In genomic region chr1:42340093-42340492, GRCh38 we compare ENCODE assay signal across 8 cellular contexts. TPM values are rescaled to one million over a fixed set of nuclear protein-coding genes. Genes with fewer than 3 reads are reported as not detected.
A peak's percentile ranks its signal among the peaks of the same experiment; 100 is the strongest.
DNase-seq lines count a peak whose midpoint lies in the region; ATAC-seq, FAIRE-seq and TF ChIP-seq lines count a peak whose summit lies in the region.
"Had no signal": no experiment of that assay in that cellular context is flagged by ENCODE, and none has a peak within 500 bp of the region (broad histone marks: within the 10 kb centered on the region; RNA-seq: fewer than 3 reads in every experiment).

No MANE protein-coding gene starts in this region.

- H2AK5ac ChIP-seq in H1 (ENCODE audit: low read depth, low read length): no peak overlapping the region

- H3K27me3 ChIP-seq in H1 (replicated peaks in 1 of 4; ENCODE audit: control insufficient read depth in 3 of 4, extremely low read depth in 1 of 4, insufficient read depth in 3 of 4, low read length in 3 of 4) (no peaks in the 10 kb centered on the region), upper lobe of right lung (no peaks in the 10 kb centered on the region)

- H3K4me3 ChIP-seq in LNCaP clone FGC (ENCODE audit: low read depth, low read length): no peak overlapping the region
- H3K4me3 ChIP-seq in H1 (ENCODE audit: extremely low read depth in 1 of 4, insufficient read depth in 2 of 4, low read depth in 3 of 4, low read length in 4 of 4): no peak overlapping the region; a peak in 1 of 8 replicates
- H3K4me3 ChIP-seq in upper lobe of right lung: no peak overlapping the region

- no peak overlapping the region for H3K23ac ChIP-seq in H1 (ENCODE audit: insufficient read length)

- no peak overlapping the region for H4K8ac ChIP-seq in H1 (ENCODE audit: extremely low read depth, insufficient read depth, low read length)

- ATAC-seq in upper lobe of right lung: peak; percentile 56
- no peak for ATAC-seq in GM21723 (IDR thresholded peaks at IDR 0.05; ENCODE audit: unreplicated experiment)
- ATAC-seq: activated T-helper 17 cell treated with anti-CD3 and anti-CD28 coated beads, Interleukin-2, amount 50 U/mL, for 72 hours had no signal

- peak; percentile 100 for DNase-seq in LNCaP clone FGC (ENCODE audit: low read depth)
- DNase-seq in NCI-H510A (lab: John Stamatoyannopoulos, UW): peak; percentile 98
- no peak for DNase-seq in H1 (ENCODE audit: low read depth in 1 of 2, low spot score in 2 of 2)
- no peak for DNase-seq in upper lobe of right lung
- DNase-seq in effector CD4-positive, alpha-beta T cell: no peak
- no peak for DNase-seq in activated CD8-positive, alpha-beta memory T cell treated with anti-CD3 and anti-CD28 coated beads, Interleukin-2, amount 50 U/mL, for 4 hours

- no peaks in the 10 kb centered on the region for H4K20me1 ChIP-seq in H1 (replicated peaks in 1 of 2; ENCODE audit: control insufficient read depth in 1 of 2, insufficient read depth in 2 of 2, low read length in 2 of 2)

- H3K4me2 ChIP-seq in H1 (ENCODE audit: insufficient read depth in 1 of 2, low read depth in 2 of 2, low read length in 2 of 2): peak overlapping the region; percentile 9 to 21; a peak in 2 of 4 replicates

- TF ChIP-seq EP300 in H1 (IDR thresholded peaks at IDR 0.05; ENCODE audit: borderline replicate concordance in 1 of 2, low read depth in 2 of 2, low read length in 2 of 2): no peak

- H3K36me3 ChIP-seq in H1 (ENCODE audit: control insufficient read depth in 2 of 4, insufficient read depth in 4 of 4, low read length in 3 of 4) (no peaks in the 10 kb centered on the region), upper lobe of right lung (no peaks in the 10 kb centered on the region)

- H2BK120ac ChIP-seq in H1 (replicated peaks; ENCODE audit: low read depth, low read length): no peak overlapping the region

- H3K18ac ChIP-seq in H1 (ENCODE audit: extremely low read depth, low read length): no peak overlapping the region

- no peak overlapping the region for H3K9ac ChIP-seq in H1 (replicated peaks in 1 of 4; ENCODE audit: extremely low read depth in 1 of 4, low read depth in 3 of 4, low read length in 3 of 4)

- H3K4ac ChIP-seq in H1 (replicated peaks; ENCODE audit: insufficient read length, low read depth, low read length): no peak overlapping the region

- H3K27ac ChIP-seq in H1 (ENCODE audit: low read depth, low read length) (no peak overlapping the region), upper lobe of right lung (no peak overlapping the region)

- WGBS in H1 (ENCODE audit: extremely low coverage in 1 of 2, insufficient coverage in 1 of 2, insufficient read length in 1 of 2, insufficient replicate concordance in 2 of 2, low coverage in 1 of 2, low lambda C conversion rate in 2 of 2, missing lambda C conversion rate in 1 of 2), 2 experiments: 77% methylated on average over 2 of the region's 2 CpGs; no CpG with 5 or more reads in 1 of the 2 experiments

- FAIRE-seq in H1 (lab: Jason Lieb, UNC): no peak

- H3K9me3 ChIP-seq in H1 (ENCODE audit: insufficient read depth in 2 of 2, low read depth in 1 of 2, low read length in 1 of 2): no peaks in the 10 kb centered on the region
- H3K9me3 ChIP-seq in upper lobe of right lung: no peaks in the 10 kb centered on the region

- H3K23me2 ChIP-seq in H1 (ENCODE audit: low read depth, low read length): peaks cover 3% of the 10 kb centered on the region; the same call in 1 of the 2 replicates

- intact Hi-C loops in upper lobe of right lung (cut with DNase I): no loop called here

- H2AFZ ChIP-seq in H1 (ENCODE audit: low read length): no peak overlapping the region

- no peak for TF ChIP-seq POLR2A in H1 (IDR thresholded peaks at IDR 0.05; ENCODE audit: control extremely low read depth in 1 of 2, low read depth in 2 of 2, low read length in 2 of 2)

- CTCF ChIA-PET in H1 (lab: Charles Lee; ENCODE audit: partially characterized antibody): interaction anchor here (0.5 to 1.8 kb wide), 5 partner anchors 9 to 1185 kb away, joined by 3 to 5 read pairs (median 3); no protein-coding TSS in a partner anchor

- POLR2A ChIA-PET in H1 (lab: Charles Lee; ENCODE audit: partially characterized antibody): interaction anchor here (0.9 kb wide), 1 partner anchor 20 kb away, joined by 3 read pairs; no protein-coding TSS in a partner anchor

- TF ChIP-seq RAD21 in H1 (IDR thresholded peaks at IDR 0.05 in 1 of 2, conservative IDR thresholded peaks at IDR 0.05 in 1 of 2; ENCODE audit: low read depth in 2 of 2, low read length in 2 of 2): no peak

- no peaks in the 10 kb centered on the region for H3K79me2 ChIP-seq in H1 (ENCODE audit: control insufficient read depth in 1 of 2, insufficient read depth in 2 of 2, low read length in 2 of 2)

- H2BK5ac ChIP-seq in H1 (ENCODE audit: low read depth, low read length): no peak overlapping the region

- no peak overlapping the region for H3K14ac ChIP-seq in H1 (ENCODE audit: insufficient read length)

- no peak overlapping the region for H2BK12ac ChIP-seq in H1 (ENCODE audit: low read depth, low read length)

- H3K56ac ChIP-seq in H1 (replicated peaks; ENCODE audit: insufficient read length, low read depth, low read length): no peak overlapping the region

- H4K5ac ChIP-seq in H1 (ENCODE audit: insufficient read length, low read depth, low read length): no peak overlapping the region

- TF ChIP-seq CTCF in LNCaP clone FGC (IDR thresholded peaks at IDR 0.05; ENCODE audit: control insufficient read depth, extremely low read depth, insufficient read depth) (no peak), H1 (IDR thresholded peaks at IDR 0.05; ENCODE audit: control extremely low read depth in 1 of 3, insufficient read depth in 1 of 3, low read depth in 1 of 3, low read length in 3 of 3) (no peak), upper lobe of right lung (IDR thresholded peaks at IDR 0.05) (no peak)

- no peak overlapping the region for H2BK20ac ChIP-seq in H1 (ENCODE audit: low read length)

- H3K79me1 ChIP-seq in H1 (ENCODE audit: low read depth, low read length): no peaks in the 10 kb centered on the region

- peaks cover 2 to 10% (median 6%) of the 10 kb centered on the region in 4 experiments; a peak in 5 of 7 replicates for H3K4me1 ChIP-seq in H1 (replicated peaks in 1 of 4; ENCODE audit: control insufficient read depth in 3 of 4, insufficient read depth in 4 of 4, low read length in 3 of 4)
- H3K4me1 ChIP-seq in upper lobe of right lung: peaks cover 11% of the 10 kb centered on the region

- no peak overlapping the region for H4K91ac ChIP-seq in H1 (replicated peaks; ENCODE audit: insufficient read length, low read length)

- H2BK15ac ChIP-seq in H1 (ENCODE audit: low read length): no peak overlapping the region

TF ChIP-seq in H1, 55 proteins besides CTCF, POLR2A, EP300 and RAD21:
- TF ChIP-seq CBX8 (IDR thresholded peaks at IDR 0.05; ENCODE audit: borderline replicate concordance, low read depth, low read length) (no peak), HDAC6 (IDR thresholded peaks at IDR 0.05; ENCODE audit: low read depth, low read length) (no peak), RXRA (IDR thresholded peaks at IDR 0.05; ENCODE audit: insufficient read depth, low read depth, low read length) (no peak), JUN (IDR thresholded peaks at IDR 0.05; ENCODE audit: low read depth, low read length) (no peak), SIRT6 (IDR thresholded peaks at IDR 0.05; ENCODE audit: low read length) (no peak), RBBP5 (IDR thresholded peaks at IDR 0.05; ENCODE audit: borderline replicate concordance, low read depth, low read length) (no peak), SIN3A (conservative IDR thresholded peaks at IDR 0.05 in 1 of 2, IDR thresholded peaks at IDR 0.05 in 1 of 2; ENCODE audit: low read depth in 1 of 2, low read length in 2 of 2) (no peak), YY1 (IDR thresholded peaks at IDR 0.05; ENCODE audit: low read depth, low read length) (no peak), RFX5 (IDR thresholded peaks at IDR 0.05; ENCODE audit: borderline replicate concordance, low read depth, low read length) (no peak), EZH2 (IDR thresholded peaks at IDR 0.05; ENCODE audit: low read depth, low read length, severe bottlenecking) (no peak), POLR2AphosphoS5 (IDR thresholded peaks at IDR 0.05; ENCODE audit: low read depth, low read length) (no peak)
- TF ChIP-seq, protein P1, sequence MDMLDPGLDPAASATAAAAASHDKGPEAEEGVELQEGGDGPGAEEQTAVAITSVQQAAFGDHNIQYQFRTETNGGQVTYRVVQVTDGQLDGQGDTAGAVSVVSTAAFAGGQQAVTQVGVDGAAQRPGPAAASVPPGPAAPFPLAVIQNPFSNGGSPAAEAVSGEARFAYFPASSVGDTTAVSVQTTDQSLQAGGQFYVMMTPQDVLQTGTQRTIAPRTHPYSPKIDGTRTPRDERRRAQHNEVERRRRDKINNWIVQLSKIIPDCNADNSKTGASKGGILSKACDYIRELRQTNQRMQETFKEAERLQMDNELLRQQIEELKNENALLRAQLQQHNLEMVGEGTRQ (IDR thresholded peaks at IDR 0.05; ENCODE audit: low read length): no peak

RNA-seq across cellular contexts. Expression of gene FOXJ3, which starts 5.1 kb away (rescaled TPM):
- total RNA-seq in H1 (2021; fragmentation: NEBNext Ultra II Directional; extraction: Animal tissue kit (Norgen Biotek cat#: 25700)): 43.8 and 48.6 TPM in 2 replicates
- 38.8 and 51.9 TPM in 2 replicates for polyA plus RNA-seq in H1 (2011; rRNA removed)
- 29.2 TPM for polyA plus RNA-seq in H1 (2011; cell fraction: cytosol; rRNA removed)
- polyA plus RNA-seq in H1 (2011; cell fraction: nucleus; rRNA removed): 53.1 TPM
- 16.5 to 22.0 TPM (median 20.4 TPM) in 4 replicates for polyA plus RNA-seq in H1 (2012, experiment 1 of 2)
- 3.3 TPM for polyA plus RNA-seq in H1 (2012, experiment 2 of 2)
- 28.2 TPM for polyA plus RNA-seq in H1 (2013, experiment 1 of 2)
- 27.9 TPM for polyA plus RNA-seq in H1 (2013, experiment 2 of 2)
- polyA minus RNA-seq in H1 (2011; rRNA and poly(A)+ RNA removed): 81.6 and 120 TPM in 2 replicates
- 25.5 TPM for polyA minus RNA-seq in H1 (2011; cell fraction: cytosol; rRNA and poly(A)+ RNA removed)
- 71.6 TPM for polyA minus RNA-seq in H1 (2011; cell fraction: nucleus; rRNA and poly(A)+ RNA removed)
- 47.0 TPM for total RNA-seq in upper lobe of right lung

RNA-seq across cellular contexts. Expression of gene RIMKLA, which starts 40.5 kb away (rescaled TPM):
- 5.8 TPM in 2 replicates for total RNA-seq in H1 (2021; fragmentation: NEBNext Ultra II Directional; extraction: Animal tissue kit (Norgen Biotek cat#: 25700))
- polyA plus RNA-seq in H1 (2011; rRNA removed): 2.2 and 3.2 TPM in 2 replicates
- polyA plus RNA-seq in H1 (2011; cell fraction: cytosol; rRNA removed): 3.2 TPM
- polyA plus RNA-seq in H1 (2011; cell fraction: nucleus; rRNA removed): 2.7 TPM
- 3.1 to 3.9 TPM (median 3.6 TPM) in 4 replicates for polyA plus RNA-seq in H1 (2012, experiment 1 of 2)
- polyA plus RNA-seq in H1 (2012, experiment 2 of 2): 1.0 TPM
- polyA plus RNA-seq in H1 (2013, experiment 1 of 2): 2.2 TPM
- 2.2 TPM for polyA plus RNA-seq in H1 (2013, experiment 2 of 2)
- 6.4 and 10.0 TPM in 2 replicates for polyA minus RNA-seq in H1 (2011; rRNA and poly(A)+ RNA removed)
- polyA minus RNA-seq in H1 (2011; cell fraction: cytosol; rRNA and poly(A)+ RNA removed): 5.1 TPM
- 3.2 TPM for polyA minus RNA-seq in H1 (2011; cell fraction: nucleus; rRNA and poly(A)+ RNA removed)
- total RNA-seq in upper lobe of right lung: 10.4 TPM

Comparison
In these comparisons a context has a peak if more than half of its experiments do, and no peak if none do; other contexts are left out.
1. DNase-seq: peak in LNCaP clone FGC (single experiment) and NCI-H510A (single experiment); none in H1 (0 of 2), upper lobe of right lung (single experiment), effector CD4-positive, alpha-beta T cell (single experiment) and activated CD8-positive, alpha-beta memory T cell treated with anti-CD3 and anti-CD28 coated beads, Interleukin-2, amount 50 U/mL, for 4 hours (single experiment).